ENCODE assay signal across 2 cellular contexts in genomic region chr10:62410934-62411333, GRCh38. TPM values are rescaled to one million over a fixed set of nuclear protein-coding genes. Genes with fewer than 3 reads are reported as not detected.
"Had no signal": no experiment of that assay in that cellular context is flagged by ENCODE, and none has a peak within 500 bp of the region (broad histone marks: within the 10 kb centered on the region; RNA-seq: fewer than 3 reads in every experiment).

No MANE protein-coding gene starts in this region.

RNA-seq across cellular contexts. Expression of gene ZNF365, which starts 36.8 kb away (rescaled TPM):
- total RNA-seq: dermis microvascular lymphatic vessel endothelial cell, gastrocnemius medialis had no signal
